18 cellular contexts compared by ENCODE assay signal in genomic region chr3:190911382-190911781, GRCh38. TPM values are rescaled to one million over a fixed set of nuclear protein-coding genes. Genes with fewer than 3 reads are reported as not detected.
DNase-seq lines count a peak whose midpoint lies in the region; ATAC-seq and TF ChIP-seq lines count a peak whose summit lies in the region.
"Had no signal": no experiment of that assay in that cellular context is flagged by ENCODE, and none has a peak within 500 bp of the region (broad histone marks: within the 10 kb centered on the region; RNA-seq: fewer than 3 reads in every experiment).

No MANE protein-coding gene starts in this region.

- no peaks in the 10 kb centered on the region for H3K79me1 ChIP-seq in mesendoderm (ENCODE audit: low read length)

- H3K27ac ChIP-seq in mesendoderm (ENCODE audit: low read depth, low read length), result no peak overlapping the region
- H3K27ac ChIP-seq: BLaER1, epithelial cell of prostate, lower lobe of right lung, spleen, thyroid gland had no signal

- H3K4me1 Mint-ChIP-seq in activated naive CD8-positive, alpha-beta T cell treated with anti-CD3 and anti-CD28 coated beads, Interleukin-2, amount 50 U/mL, for 24 hours, result no peaks in the 10 kb centered on the region

- H3K4me1 ChIP-seq in NT2/D1 (ENCODE audit: insufficient read depth, insufficient read length) (no peaks in the 10 kb centered on the region), mesendoderm (ENCODE audit: control insufficient read depth, low read depth, low read length) (no peaks in the 10 kb centered on the region)
- H3K4me1 ChIP-seq: BLaER1, lower lobe of right lung, spleen, thyroid gland had no signal

- H2BK5ac ChIP-seq in mesendoderm (ENCODE audit: low read length), result no peak overlapping the region

- no peak overlapping the region for H2BK120ac ChIP-seq in mesendoderm (ENCODE audit: low read depth, low read length)

- no peak overlapping the region for H3K23ac ChIP-seq in mesendoderm (ENCODE audit: low read length)

- H3K79me2 ChIP-seq in mesendoderm (ENCODE audit: control insufficient read depth, insufficient read depth, low read length), result no peaks in the 10 kb centered on the region

- H2AK5ac ChIP-seq in mesendoderm (ENCODE audit: low read length), result no peak overlapping the region

- no peak overlapping the region for H3K4me3 ChIP-seq in NT2/D1 (ENCODE audit: insufficient read length, low read depth)
- H3K4me3 ChIP-seq in mesendoderm (ENCODE audit: low read length), result no peak overlapping the region
- H3K4me3 ChIP-seq: BLaER1, lower lobe of right lung, spleen, thyroid gland had no signal

- no peaks in the 10 kb centered on the region for H3K27me3 ChIP-seq in NT2/D1 (ENCODE audit: insufficient read depth, insufficient read length)
- H3K27me3 ChIP-seq in mesendoderm (ENCODE audit: insufficient read depth, low read length, poor library complexity), result no peaks in the 10 kb centered on the region
- H3K27me3 ChIP-seq: BLaER1, spleen, thyroid gland had no signal

- H3K9me3 ChIP-seq in NT2/D1 (ENCODE audit: insufficient read depth, low read length), result peaks cover 6% of the 10 kb centered on the region; the same call in 1 of the 2 replicates
- H3K9me3 ChIP-seq: BLaER1, lower lobe of right lung, SK-N-SH, spleen, thyroid gland had no signal

- no peaks in the 10 kb centered on the region for H3K36me3 Mint-ChIP-seq in activated naive CD8-positive, alpha-beta T cell treated with anti-CD3 and anti-CD28 coated beads, Interleukin-2, amount 50 U/mL, for 24 hours (ENCODE audit: low read depth)

- POLR2A ChIA-PET in HEK293T (lab: Yijun Ruan, JAX), result no interaction called here

- ATAC-seq in GM18909 (IDR thresholded peaks at IDR 0.05; ENCODE audit: poor library complexity, unreplicated experiment) (no peak), HG02852 (IDR thresholded peaks at IDR 0.05; ENCODE audit: unreplicated experiment) (no peak)
- no peak for ATAC-seq in activated naive CD8-positive, alpha-beta T cell treated with anti-CD3 and anti-CD28 coated beads, Interleukin-2, amount 50 U/mL, for 24 hours
- ATAC-seq: lower lobe of right lung had no signal

- no peak overlapping the region for H3K4ac ChIP-seq in mesendoderm (ENCODE audit: low read depth, low read length)

- H2BK15ac ChIP-seq in mesendoderm (replicated peaks; ENCODE audit: low read depth), result no peak overlapping the region

- CTCF ChIA-PET in HEK293T (lab: Yijun Ruan, JAX), result no interaction called here

- no peaks in the 10 kb centered on the region for H3K27me3 Mint-ChIP-seq in activated naive CD8-positive, alpha-beta T cell treated with anti-CD3 and anti-CD28 coated beads, Interleukin-2, amount 50 U/mL, for 24 hours

- H3K4me3 Mint-ChIP-seq in activated naive CD8-positive, alpha-beta T cell treated with anti-CD3 and anti-CD28 coated beads, Interleukin-2, amount 50 U/mL, for 24 hours, result no peak overlapping the region

- DNase-seq in HEK293T (ENCODE audit: extremely low spot score) (peak; percentile 10), NCI-H1930 (lab: John Stamatoyannopoulos, UW) (peak; percentile 81 to 91), NT2/D1 (ENCODE audit: low read depth, low spot score) (peak; percentile 22), mesendoderm (peak; percentile 72)
- no peak for DNase-seq in activated naive CD8-positive, alpha-beta T cell treated with anti-CD3 and anti-CD28 coated beads, Interleukin-2, amount 50 U/mL, for 24 hours
- DNase-seq: activated CD4-positive, alpha-beta T cell treated with anti-CD3 and anti-CD28 coated beads for 48 hours; activated naive CD4-positive, alpha-beta T cell treated with Interleukin-2 at 50 U/mL for 16 hours; cortex of kidney; glutamatergic neuron; lower lobe of right lung; NCI-H2029 treated with DMSO at 0.1 percent for 48 hours; SK-N-SH; spleen; thyroid gland had no signal

- H3K27ac Mint-ChIP-seq in activated naive CD8-positive, alpha-beta T cell treated with anti-CD3 and anti-CD28 coated beads, Interleukin-2, amount 50 U/mL, for 24 hours, result no peak overlapping the region

- no CpG with 5 or more reads among the region's 4 CpGs for WGBS in mesendoderm (ENCODE audit: extremely low coverage, insufficient coverage, low lambda C conversion rate)

- H3K4me2 ChIP-seq in mesendoderm (ENCODE audit: low read length), result no peak overlapping the region
- H3K4me2 ChIP-seq: BLaER1, SK-N-SH had no signal

- H3K9ac ChIP-seq in NT2/D1 (ENCODE audit: insufficient read length, low read depth), result no peak overlapping the region
- H3K9ac ChIP-seq in mesendoderm (ENCODE audit: low read length), result no peak overlapping the region
- H3K9ac ChIP-seq: BLaER1, SK-N-SH had no signal

- H4K5ac ChIP-seq in mesendoderm (ENCODE audit: low read length), result no peak overlapping the region

- no peaks in the 10 kb centered on the region for H3K36me3 ChIP-seq in NT2/D1 (ENCODE audit: insufficient read depth, insufficient read length, low read length)
- H3K36me3 ChIP-seq in mesendoderm (ENCODE audit: control insufficient read depth, insufficient read depth, low read length), result no peaks in the 10 kb centered on the region
- H3K36me3 ChIP-seq: BLaER1, lower lobe of right lung, spleen, thyroid gland had no signal

- H3K56ac ChIP-seq in mesendoderm (ENCODE audit: low read length), result no peak overlapping the region

- H3K9me3 Mint-ChIP-seq in activated naive CD8-positive, alpha-beta T cell treated with anti-CD3 and anti-CD28 coated beads, Interleukin-2, amount 50 U/mL, for 24 hours, result no peaks in the 10 kb centered on the region

- H4K8ac ChIP-seq in mesendoderm (ENCODE audit: low read depth, low read length), result no peak overlapping the region

- H3K18ac ChIP-seq in mesendoderm (ENCODE audit: low read length), result no peak overlapping the region

TF ChIP-seq in HEK293T, 16 proteins besides CTCF, POLR2A, EP300 and RAD21:
- TF ChIP-seq ARNT (IDR thresholded peaks at IDR 0.05) (0 out of 2 replicates have a peak, but pooled peaks have one; percentile 27), FOXM1 (IDR thresholded peaks at IDR 0.05; ENCODE audit: borderline replicate concordance) (no peak), FOXA1 (IDR thresholded peaks at IDR 0.05) (no peak)

RNA-seq across cellular contexts. Expression of gene GMNC, which starts 48.9 kb away (rescaled TPM):
- polyA plus RNA-seq in mesendoderm (2013, experiment 1 of 2), result 0.04 TPM
- polyA plus RNA-seq in mesendoderm (2013, experiment 2 of 2), result 0.10 TPM
- polyA plus RNA-seq: SK-N-SH had no signal
